ENCODE assay signal across 8 cellular contexts in the genomic region with DNA sequence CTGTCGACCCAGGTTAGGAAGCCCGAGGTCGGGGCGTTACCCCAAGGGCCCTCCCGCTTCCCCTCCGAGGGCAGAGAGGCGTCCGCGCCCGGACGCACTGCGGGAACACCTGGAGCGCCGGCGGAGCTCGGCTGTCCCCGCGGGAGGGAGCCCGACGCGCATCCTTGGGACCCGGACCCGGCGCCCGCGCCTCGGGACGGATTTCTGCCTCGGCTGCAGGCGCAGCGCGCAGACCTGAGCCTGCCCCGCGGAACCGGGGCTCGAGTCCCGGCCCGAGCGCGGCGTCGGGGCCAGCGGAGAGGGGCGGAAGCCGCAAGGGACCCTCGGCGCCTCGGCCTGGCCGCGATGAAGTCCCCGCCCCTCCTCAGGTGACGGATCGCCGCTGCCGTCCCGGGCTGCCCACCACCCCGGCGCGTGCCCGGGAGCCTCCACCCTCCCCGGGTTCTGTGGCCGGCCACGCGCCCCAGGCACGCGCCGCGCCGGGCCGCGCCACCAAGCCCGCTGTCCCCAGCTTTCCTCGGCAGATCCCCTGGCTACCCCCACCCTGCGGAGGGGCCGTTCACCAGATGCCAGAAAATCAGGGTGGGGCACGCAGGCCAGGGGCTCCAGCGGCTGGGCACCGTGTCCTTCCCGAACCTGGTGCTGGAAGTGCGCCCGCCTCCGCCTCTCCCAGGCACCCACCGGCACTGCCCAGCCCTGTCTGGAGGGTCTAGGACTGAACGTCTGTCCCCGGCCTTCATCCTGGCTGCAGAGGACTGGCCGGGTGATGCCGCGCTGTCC. TPM values are rescaled to one million over a fixed set of nuclear protein-coding genes. Genes with fewer than 3 reads are reported as not detected.
A peak's percentile ranks its signal among the peaks of the same experiment; 100 is the strongest.
DNase-seq lines count a peak whose midpoint lies in the region; ATAC-seq and TF ChIP-seq lines count a peak whose summit lies in the region.

No MANE protein-coding gene starts in this region.

- peaks cover 6% of the 10 kb centered on the region for H3K36me3 Mint-ChIP-seq in activated naive CD8-positive, alpha-beta T cell

- H3K9me3 Mint-ChIP-seq in activated naive CD8-positive, alpha-beta T cell (ENCODE audit: low read depth) = no peaks in the 10 kb centered on the region

- no peak for TF ChIP-seq POLR2A in tibial nerve (IDR thresholded peaks at IDR 0.05)

- peak overlapping the region; percentile 94 for H3K4me3 Mint-ChIP-seq in activated naive CD8-positive, alpha-beta T cell

- WGBS in tibial nerve, 2 donors = 1% methylated on average over 56 to 67 of the region's 88 CpGs

- TF ChIP-seq CTCF in GM12864 (IDR thresholded peaks at IDR 0.05; ENCODE audit: low read depth, low read length, missing control alignments) (no peak), tibial nerve (IDR thresholded peaks at IDR 0.05) (no peak)

- TF ChIP-seq EP300 in tibial nerve (IDR thresholded peaks at IDR 0.05) = no peak

- H3K27ac Mint-ChIP-seq in activated naive CD8-positive, alpha-beta T cell = peak overlapping the region; percentile 91

- H3K4me1 Mint-ChIP-seq in activated naive CD8-positive, alpha-beta T cell (ENCODE audit: low read depth) = peaks cover 39% of the 10 kb centered on the region

- H3K9me3 ChIP-seq in tibial nerve = peaks cover 0 to 6% (median 0%) of the 10 kb centered on the region in 4 donors

- peak; percentile 32 for ATAC-seq in HG02938 (IDR thresholded peaks at IDR 0.05; ENCODE audit: unreplicated experiment)
- no peak for ATAC-seq in HG02840 (IDR thresholded peaks at IDR 0.05; ENCODE audit: low FRiP score, unreplicated experiment)

- peaks cover 0 to 23% (median 8%) of the 10 kb centered on the region in 4 donors for H3K4me1 ChIP-seq in tibial nerve

- H3K27me3 Mint-ChIP-seq in activated naive CD8-positive, alpha-beta T cell = peaks cover 2% of the 10 kb centered on the region

- H3K4me3 ChIP-seq in GM12864 (ENCODE audit: low read depth, low read length) (peak overlapping the region; percentile 47), tibial nerve (peak overlapping the region in 3 of 4 donors; percentile 17 to 43 (median 42))

- peaks cover 0 to 96% of the 10 kb centered on the region in 2 donors for H3K27me3 ChIP-seq in tibial nerve

- H3K27ac ChIP-seq in tibial nerve = no peak overlapping the region

- H3K36me3 ChIP-seq in tibial nerve = no peaks in the 10 kb centered on the region

- DNase-seq in GM12864 (ENCODE audit: low read depth) = no peak
- peak; percentile 73 for DNase-seq in left kidney (ENCODE audit: low read depth, low spot score)
- no peak for DNase-seq in tibial nerve (ENCODE audit: low spot score in 2 of 2)
- DNase-seq in NCI-H2081 treated with DMSO at 0.1 percent for 48 hours (lab: John Stamatoyannopoulos, UW) = no peak
- no peak for DNase-seq in NCI-H1436 treated with DMSO at 0.1 percent for 48 hours (lab: John Stamatoyannopoulos, UW)

RNA-seq across cellular contexts. Expression of a gene that starts 0.4 kb away (rescaled TPM):
- total RNA-seq in tibial nerve = not detected

RNA-seq across cellular contexts. Expression of a gene that starts 23.2 kb away (rescaled TPM):
- 10 to 100 TPM; 26.0 to 35.1 (median 30.1) TPM for total RNA-seq in tibial nerve

RNA-seq across cellular contexts. Expression of a gene that starts 23.4 kb away (rescaled TPM):
- 10 to 100 TPM; 46.0 to 65.7 (median 53.3) TPM for total RNA-seq in tibial nerve

RNA-seq across cellular contexts. Expression of a gene that starts 52.1 kb away (rescaled TPM):
- total RNA-seq in tibial nerve = 10 to 100 TPM; 32.7 to 35.9 (median 33.3) TPM

RNA-seq across cellular contexts. Expression of a gene that starts 52.8 kb away (rescaled TPM):
- total RNA-seq in tibial nerve = 10 to 100 TPM in 2 of 4 donors, 1 to 10 TPM in 2; 8.2 to 14.7 (median 10.3) TPM
